7 cellular contexts compared by ENCODE assay signal in genomic region chr1:156804572-156805243, GRCh38. TPM values are rescaled to one million over a fixed set of nuclear protein-coding genes. Genes with fewer than 3 reads are reported as not detected.
DNase-seq lines count a peak whose midpoint lies in the region; TF ChIP-seq lines count a peak whose summit lies in the region.

No MANE protein-coding gene starts in this region.

- no peaks in the 10 kb centered on the region for H3K27me3 ChIP-seq in HL-60 (ENCODE audit: insufficient read depth, poor library complexity, severe bottlenecking)

- H3K27me3 Mint-ChIP-seq in brain: peaks cover 2% of the 10 kb centered on the region

- peak; percentile 39 to 47 for DNase-seq in HL-60 (ENCODE audit: low read depth in 1 of 2, low spot score in 1 of 2)
- DNase-seq in NCI-H82 (lab: John Stamatoyannopoulos, UW): peak; percentile 99
- peak; percentile 62 for DNase-seq in renal cortical epithelial cell (ENCODE audit: low read depth)
- DNase-seq in NCI-H1048 (lab: John Stamatoyannopoulos, UW): no peak
- DNase-seq in effector CD4-positive, alpha-beta T cell: no peak
- no peak for DNase-seq in HT-29 (ENCODE audit: low spot score)

- H3K4me1 Mint-ChIP-seq in brain: peaks cover 47% of the 10 kb centered on the region

- no peak overlapping the region for H3K27ac ChIP-seq in HL-60 (replicated peaks)

- H3K4me3 Mint-ChIP-seq in brain: peak overlapping the region in 2 of 5 experiments; percentile 9 to 41

- peaks cover 7% of the 10 kb centered on the region for H3K36me3 Mint-ChIP-seq in brain

- peak overlapping the region; percentile 36 to 96 (median 90) for H3K27ac Mint-ChIP-seq in brain

- no peaks in the 10 kb centered on the region for H3K9me3 Mint-ChIP-seq in brain

- H3K4me3 ChIP-seq in HL-60 (replicated peaks; ENCODE audit: insufficient read depth, low read length): no peak overlapping the region

- no peak for TF ChIP-seq CTCF in HL-60 (IDR thresholded peaks at IDR 0.05; ENCODE audit: insufficient read depth, low read length)
- no peak for TF ChIP-seq CTCF in brain (conservative IDR thresholded peaks at IDR 0.05)

RNA-seq across cellular contexts. Expression of gene SH2D2A, which starts 11.9 kb away (rescaled TPM):
- 0.36 TPM for polyA plus RNA-seq in brain (ENCODE audit: insufficient read depth, low read depth, low replicate concordance)
- total RNA-seq in renal cortical epithelial cell: 0.30 TPM in 1 of 2 replicates, not detected in the other
- 5.4 and 11.3 TPM in 2 replicates for total RNA-seq in HT-29 (2014; rRNA removed; shearing (Covaris generic))

RNA-seq across cellular contexts. Expression of gene PRCC, which starts 37.4 kb away (rescaled TPM):
- 111 TPM for polyA plus RNA-seq in brain (ENCODE audit: insufficient read depth, low read depth, low replicate concordance)
- 9.4 and 26.2 TPM in 2 replicates for total RNA-seq in renal cortical epithelial cell
- 61.1 and 61.2 TPM in 2 replicates for total RNA-seq in HT-29 (2014; rRNA removed; shearing (Covaris generic))

RNA-seq across cellular contexts. Expression of gene HDGF, which starts 53.2 kb away (rescaled TPM):
- 502 TPM for polyA plus RNA-seq in brain (ENCODE audit: insufficient read depth, low read depth, low replicate concordance)
- 249 and 383 TPM in 2 replicates for total RNA-seq in renal cortical epithelial cell
- 490 and 566 TPM in 2 replicates for total RNA-seq in HT-29 (2014; rRNA removed; shearing (Covaris generic))

RNA-seq across cellular contexts. Expression of gene INSRR, which starts 54.2 kb away (rescaled TPM):
- polyA plus RNA-seq in brain (ENCODE audit: insufficient read depth, low read depth, low replicate concordance): 0.42 TPM
- total RNA-seq in renal cortical epithelial cell: not detected in 2 replicates
- 0.03 TPM in 1 of 2 replicates, not detected in the other for total RNA-seq in HT-29 (2014; rRNA removed; shearing (Covaris generic))

RNA-seq across cellular contexts. Expression of gene NTRK1, which starts 56.0 kb away (rescaled TPM):
- 0.32 TPM for polyA plus RNA-seq in brain (ENCODE audit: insufficient read depth, low read depth, low replicate concordance)
- total RNA-seq in renal cortical epithelial cell: not detected in 2 replicates
- not detected in 2 replicates for total RNA-seq in HT-29 (2014; rRNA removed; shearing (Covaris generic))

Comparison
In these comparisons a context has a peak if more than half of its experiments do, and no peak if none do; other contexts are left out.
1. DNase-seq: peak in HL-60 (2 of 2), NCI-H82 (single experiment) and renal cortical epithelial cell (single experiment); none in NCI-H1048 (single experiment), effector CD4-positive, alpha-beta T cell (single experiment) and HT-29 (single experiment).